ENCODE assay signal across 16 cellular contexts in the genomic region with DNA sequence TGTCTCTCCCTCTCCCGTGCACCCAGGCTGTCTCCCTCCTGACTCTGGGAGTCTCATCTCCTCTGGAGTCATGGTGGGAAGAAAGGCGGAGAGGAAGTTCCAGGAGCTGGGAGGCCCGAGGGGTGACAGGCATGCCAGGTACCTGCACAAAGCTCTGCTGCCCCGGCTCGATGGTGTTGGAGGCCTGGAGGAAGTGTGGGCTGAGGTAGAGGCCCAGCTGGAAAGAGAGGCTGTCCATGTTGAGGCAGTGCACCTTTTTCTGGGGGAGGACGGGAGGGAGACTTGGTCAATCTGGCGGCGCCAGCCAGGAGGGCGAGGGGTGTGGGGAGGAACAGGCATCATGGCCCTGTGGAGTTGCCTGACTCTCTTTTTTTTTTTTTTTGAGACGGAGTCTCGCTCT. TPM values are rescaled to one million over a fixed set of nuclear protein-coding genes. Genes with fewer than 3 reads are reported as not detected.
DNase-seq lines count a peak whose midpoint lies in the region; ATAC-seq and TF ChIP-seq lines count a peak whose summit lies in the region.
"Had no signal": no experiment of that assay in that cellular context is flagged by ENCODE, and none has a peak within 500 bp of the region (broad histone marks: within the 10 kb centered on the region; RNA-seq: fewer than 3 reads in every experiment).

No MANE protein-coding gene starts in this region.

- no peaks in the 10 kb centered on the region for H3K27me3 ChIP-seq in left ventricle myocardium inferior (ENCODE audit: low read depth)
- no peaks in the 10 kb centered on the region for H3K27me3 ChIP-seq in neuronal stem cell (ENCODE audit: control insufficient read depth in 3 of 3, insufficient read depth in 3 of 3, low read depth in 1 of 3, low read length in 3 of 3)

- H2BK15ac ChIP-seq in neuronal stem cell (ENCODE audit: low read length) = no peak overlapping the region

- peaks cover 24% of the 10 kb centered on the region for H3K4me1 Mint-ChIP-seq in brain

- no peak overlapping the region for H3K18ac ChIP-seq in neuronal stem cell (ENCODE audit: low read length)

- no peaks in the 10 kb centered on the region for H3K9me3 Mint-ChIP-seq in brain
- H3K9me3 Mint-ChIP-seq: CD4-positive, CD25-positive, alpha-beta regulatory T cell had no signal

- H3K4me1 ChIP-seq in left ventricle myocardium inferior (peaks cover 36% of the 10 kb centered on the region), neuronal stem cell (ENCODE audit: control insufficient read depth in 2 of 2, insufficient read depth in 1 of 2, low read depth in 1 of 2, low read length in 2 of 2) (peaks cover 0 to 3% of the 10 kb centered on the region in 2 donors)
- H3K4me1 ChIP-seq: HAP-1 had no signal

- no peak overlapping the region for H3K4me3 Mint-ChIP-seq in brain

- H3K4ac ChIP-seq in neuronal stem cell (ENCODE audit: low read length) = no peak overlapping the region

- no peak for TF ChIP-seq CTCF in left ventricle myocardium inferior (IDR thresholded peaks at IDR 0.05; ENCODE audit: borderline replicate concordance)
- no peak for TF ChIP-seq CTCF in brain (conservative IDR thresholded peaks at IDR 0.05)

- no peak overlapping the region for H3K9ac ChIP-seq in neuronal stem cell (ENCODE audit: low read depth, low read length, poor library complexity)

- H2BK12ac ChIP-seq in neuronal stem cell (ENCODE audit: low read length) = no peak overlapping the region

- intact Hi-C loops in left ventricle myocardium inferior (cut with micrococcal nuclease) (no loop called here), left ventricle myocardium superior (cut with micrococcal nuclease) (no loop called here)

- H3K27ac ChIP-seq in left ventricle myocardium inferior (replicated peaks) (peak overlapping the region; percentile 50), neuronal stem cell (replicated peaks; ENCODE audit: low read length) (no peak overlapping the region)

- no peak overlapping the region for H2AK5ac ChIP-seq in neuronal stem cell (ENCODE audit: low read depth, low read length)

- H2AFZ ChIP-seq in neuronal stem cell (ENCODE audit: low read length) = no peak overlapping the region

- H4K91ac ChIP-seq in neuronal stem cell (ENCODE audit: low read depth, low read length, poor library complexity) = no peak overlapping the region

- H3K4me3 ChIP-seq in left ventricle myocardium inferior = no peak overlapping the region
- no peak overlapping the region for H3K4me3 ChIP-seq in neuronal stem cell (ENCODE audit: low read length in 2 of 2)
- H3K4me3 ChIP-seq: GM12878, HAP-1 had no signal

- no peaks in the 10 kb centered on the region for H3K79me1 ChIP-seq in neuronal stem cell (ENCODE audit: low read depth, low read length)

- H4K8ac ChIP-seq in neuronal stem cell (ENCODE audit: low read depth, low read length) = no peak overlapping the region

- ATAC-seq in left ventricle myocardium superior (no peak), HG02885 (IDR thresholded peaks at IDR 0.05; ENCODE audit: poor library complexity, unreplicated experiment) (no peak), HG02970 (IDR thresholded peaks at IDR 0.05; ENCODE audit: low FRiP score, unreplicated experiment) (no peak)
- ATAC-seq: GM12878 had no signal

- H3K36me3 ChIP-seq in left ventricle myocardium inferior (peaks cover 93% of the 10 kb centered on the region), neuronal stem cell (replicated peaks in 1 of 2; ENCODE audit: control insufficient read depth in 2 of 2, insufficient read depth in 2 of 2, low read length in 2 of 2) (peaks cover 7 to 13% of the 10 kb centered on the region in 2 donors)

- DNase-seq in left ventricle myocardium inferior (no peak), left ventricle myocardium superior (no peak), neuronal stem cell (ENCODE audit: low spot score) (no peak), RKO (ENCODE audit: low spot score) (no peak)
- DNase-seq: AML-193; CD4-positive, CD25-positive, alpha-beta regulatory T cell; DMS79; NCI-H2029 treated with DMSO at 0.1 percent for 48 hours; NCI-H510A treated with DMSO at 0.1 percent for 48 hours; OCI-M1 had no signal

- H2BK120ac ChIP-seq in neuronal stem cell (ENCODE audit: low read depth, low read length) = peak overlapping the region; percentile 22

- peak overlapping the region; percentile 38 for H3K14ac ChIP-seq in neuronal stem cell (ENCODE audit: low read length)

- peak overlapping the region; percentile 73 for H3K23ac ChIP-seq in neuronal stem cell (ENCODE audit: low read depth, low read length, poor library complexity)

- H2BK5ac ChIP-seq in neuronal stem cell (ENCODE audit: low read length) = peak overlapping the region; percentile 75

- H3K27ac Mint-ChIP-seq in brain = peak overlapping the region in 3 of 5 experiments; percentile 78 to 92 (median 86)

- peaks cover 8% of the 10 kb centered on the region for H3K36me3 Mint-ChIP-seq in brain

- H3K27me3 Mint-ChIP-seq in brain = no peaks in the 10 kb centered on the region
- H3K27me3 Mint-ChIP-seq: CD4-positive, CD25-positive, alpha-beta regulatory T cell had no signal

- no peak overlapping the region for H3K4me2 ChIP-seq in neuronal stem cell (ENCODE audit: insufficient read depth, low read length, poor library complexity, severe bottlenecking)

- H3K9me3 ChIP-seq in left ventricle myocardium inferior (replicated peaks) (no peaks in the 10 kb centered on the region), neuronal stem cell (replicated peaks in 1 of 2; ENCODE audit: control insufficient read depth in 2 of 2, insufficient read depth in 1 of 2, low read depth in 1 of 2, low read length in 2 of 2) (peaks cover 0 to 2% of the 10 kb centered on the region in 2 donors)
- H3K9me3 ChIP-seq: HAP-1 had no signal

- no CpG with 5 or more reads among the region's 11 CpGs for WGBS in neuronal stem cell (ENCODE audit: extremely low coverage in 2 of 2, insufficient read length in 2 of 2, insufficient replicate concordance in 1 of 2), 2 donors

RNA-seq across cellular contexts. Expression of a gene that starts 15.9 kb away (rescaled TPM):
- total RNA-seq in left ventricle myocardium inferior (38.0 TPM), left ventricle myocardium superior (31.9 TPM)
- 55.8 TPM for polyA plus RNA-seq in brain (ENCODE audit: insufficient read depth, low read depth, low replicate concordance)
- 30.2 TPM for polyA plus RNA-seq in neuronal stem cell (2013, experiment 1 of 2)
- polyA plus RNA-seq in neuronal stem cell (2013, experiment 2 of 2) = 32.1 TPM

RNA-seq across cellular contexts. Expression of a gene that starts 32.7 kb away (rescaled TPM):
- 46.4 TPM for total RNA-seq in left ventricle myocardium inferior
- 48.4 TPM for total RNA-seq in left ventricle myocardium superior
- 68.6 TPM for polyA plus RNA-seq in brain (ENCODE audit: insufficient read depth, low read depth, low replicate concordance)
- polyA plus RNA-seq in neuronal stem cell (2013, experiment 1 of 2) = 29.1 TPM
- polyA plus RNA-seq in neuronal stem cell (2013, experiment 2 of 2) = 30.0 TPM

RNA-seq across cellular contexts. Expression of a gene that starts 35.9 kb away (rescaled TPM):
- total RNA-seq in left ventricle myocardium inferior (139 TPM), left ventricle myocardium superior (134 TPM)
- polyA plus RNA-seq in brain (ENCODE audit: insufficient read depth, low read depth, low replicate concordance) = 47.3 TPM
- 0.11 TPM for polyA plus RNA-seq in neuronal stem cell (2013, experiment 1 of 2)
- 0.10 TPM for polyA plus RNA-seq in neuronal stem cell (2013, experiment 2 of 2)

RNA-seq across cellular contexts. Expression of a gene that starts 40.1 kb away (rescaled TPM):
- total RNA-seq in left ventricle myocardium inferior = 18.2 TPM
- 18.3 TPM for total RNA-seq in left ventricle myocardium superior
- 32.2 TPM for polyA plus RNA-seq in brain (ENCODE audit: insufficient read depth, low read depth, low replicate concordance)
- polyA plus RNA-seq in neuronal stem cell (2013, experiment 1 of 2) = 2.8 TPM
- 2.5 TPM for polyA plus RNA-seq in neuronal stem cell (2013, experiment 2 of 2)
- total RNA-seq: HT1080 had no signal

RNA-seq across cellular contexts. Expression of a gene that starts 58.9 kb away (rescaled TPM):
- total RNA-seq in left ventricle myocardium inferior (844 TPM), left ventricle myocardium superior (853 TPM)
- 245 TPM for polyA plus RNA-seq in brain (ENCODE audit: insufficient read depth, low read depth, low replicate concordance)
- 36.1 TPM for polyA plus RNA-seq in neuronal stem cell (2013, experiment 1 of 2)
- polyA plus RNA-seq in neuronal stem cell (2013, experiment 2 of 2) = 36.6 TPM
